ENCODE assay signal across 8 cellular contexts in the genomic region with DNA sequence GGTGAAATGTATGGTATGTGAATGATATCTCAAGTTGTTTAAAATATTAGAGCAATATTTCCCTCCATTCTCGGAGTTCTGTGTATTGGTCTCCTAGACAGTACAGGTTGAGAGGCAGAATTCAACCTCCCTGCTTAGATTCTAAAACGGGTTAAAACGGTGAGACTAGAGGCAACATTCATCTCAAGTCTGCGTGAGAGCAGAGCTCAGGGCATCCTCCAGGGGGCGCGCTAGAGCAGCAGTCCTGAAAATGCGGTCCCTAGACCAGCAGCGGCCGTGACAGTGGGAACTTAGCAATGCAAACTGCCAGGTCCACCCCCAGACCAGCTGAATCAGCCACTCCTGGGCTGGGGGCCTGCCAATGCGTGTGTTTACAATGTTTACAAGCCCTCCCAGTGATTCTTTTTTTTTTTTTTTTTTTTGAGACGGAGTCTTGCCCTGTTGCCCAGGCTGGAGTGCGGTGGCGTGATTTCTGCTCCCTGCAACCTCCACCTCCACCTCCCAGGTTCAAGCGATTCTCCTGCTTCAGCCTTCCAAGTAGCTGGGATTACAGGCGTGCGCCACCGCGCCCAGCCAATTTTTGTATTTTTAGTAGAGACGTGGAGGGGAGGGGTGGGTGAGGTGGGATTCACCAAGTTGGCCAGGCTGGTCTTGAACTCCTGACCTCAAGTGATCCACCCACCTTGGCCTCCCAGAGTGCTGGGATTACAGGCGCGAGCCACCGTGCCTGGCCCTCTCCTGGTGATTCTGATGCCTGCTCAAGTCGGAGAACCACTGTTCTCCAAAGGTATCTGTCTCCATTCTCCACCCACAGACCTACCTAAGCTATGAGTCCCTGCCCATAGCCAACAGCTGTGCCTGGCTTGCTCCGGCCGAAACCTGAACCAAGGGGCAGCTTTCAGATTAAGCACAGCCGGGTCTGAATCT. TPM values are rescaled to one million over a fixed set of nuclear protein-coding genes. Genes with fewer than 3 reads are reported as not detected.
DNase-seq lines count a peak whose midpoint lies in the region; ATAC-seq and TF ChIP-seq lines count a peak whose summit lies in the region.

No MANE protein-coding gene starts in this region.

- ATAC-seq in GM19372 (IDR thresholded peaks at IDR 0.05; ENCODE audit: low read depth, unreplicated experiment) = peak; percentile 61
- peak; percentile 91 for ATAC-seq in activated B cell treated with CpG ODN at 0.5 μM for 24 hours (ENCODE audit: low read depth)
- ATAC-seq in GM18873 (IDR thresholded peaks at IDR 0.05; ENCODE audit: low FRiP score, unreplicated experiment) = no peak

- BruUV-seq in MCF 10A (replicated peaks; lab: Mats Ljungman, UMichigan) = no TSS peak

- H3K36me3 Mint-ChIP-seq in activated B cell treated with CpG ODN at 0.5 μM for 24 hours (ENCODE audit: low read depth) = peaks cover 12% of the 10 kb centered on the region
- no peaks in the 10 kb centered on the region for H3K36me3 Mint-ChIP-seq in MCF 10A (ENCODE audit: insufficient read depth, unreplicated experiment)

- intact Hi-C loops in activated B cell treated with CpG ODN at 0.5 μM for 24 hours (cut with micrococcal nuclease) = loop anchor here (1.0 to 2.0 kb wide), 4 partner anchors 28 to 66 kb away; no protein-coding TSS in a partner anchor
- intact Hi-C loops in MCF 10A (cut with micrococcal nuclease) = loop anchor here (1.0 kb wide), 2 partner anchors 54 to 66 kb away; no protein-coding TSS in a partner anchor

- TF ChIP-seq CTCF in AG09309 (IDR thresholded peaks at IDR 0.05; ENCODE audit: control insufficient read depth, insufficient read depth, low read depth, low read length, missing control alignments) (peak; percentile 94), activated B cell treated with CpG ODN at 0.5 μM for 24 hours (IDR thresholded peaks at IDR 0.05) (peak; percentile 90), MCF 10A (IDR thresholded peaks at IDR 0.05; ENCODE audit: unreplicated experiment) (peak; percentile 89)

- no peaks in the 10 kb centered on the region for H3K9me3 Mint-ChIP-seq in activated B cell treated with CpG ODN at 0.5 μM for 24 hours
- H3K9me3 Mint-ChIP-seq in MCF 10A (ENCODE audit: unreplicated experiment) = no peaks in the 10 kb centered on the region

- H3K27ac Mint-ChIP-seq in activated B cell treated with CpG ODN at 0.5 μM for 24 hours (no peak overlapping the region), MCF 10A (ENCODE audit: low read depth, unreplicated experiment) (no peak overlapping the region)

- H3K4me3 Mint-ChIP-seq in activated B cell treated with CpG ODN at 0.5 μM for 24 hours = no peak overlapping the region
- no peak overlapping the region for H3K4me3 Mint-ChIP-seq in MCF 10A (ENCODE audit: unreplicated experiment)

- DNase-seq in AG09309 (ENCODE audit: low read depth) (peak; percentile 8), NCI-H1092 treated with DMSO at 0.1 percent for 48 hours (lab: John Stamatoyannopoulos, UW) (peak; percentile 43), activated B cell treated with CpG ODN at 0.5 μM for 24 hours (peak; percentile 75), MCF 10A (ENCODE audit: unreplicated experiment) (peak; percentile 73), islet precursor cell (peak; percentile 88)
- DNase-seq in stimulated activated CD4-positive, alpha-beta T cell treated with anti-CD3 and anti-CD28 coated beads, Interleukin-1b, Interleukin-23, amount 100 ng/mL, for 48 hours = peak; percentile 82

- no peak overlapping the region for H3K4me3 ChIP-seq in AG09309 (ENCODE audit: control insufficient read depth, low read depth, low read length)

- H3K4me1 Mint-ChIP-seq in activated B cell treated with CpG ODN at 0.5 μM for 24 hours (peaks cover 9% of the 10 kb centered on the region), MCF 10A (ENCODE audit: insufficient read depth, unreplicated experiment) (peaks cover 17% of the 10 kb centered on the region)

- no peaks in the 10 kb centered on the region for H3K27me3 Mint-ChIP-seq in activated B cell treated with CpG ODN at 0.5 μM for 24 hours
- H3K27me3 Mint-ChIP-seq in MCF 10A (ENCODE audit: insufficient read depth, unreplicated experiment) = no peaks in the 10 kb centered on the region

- CTCF ChIA-PET in activated B cell treated with CpG ODN at 0.5 μM for 24 hours (lab: Charles Lee) = interaction anchor here (0.6 to 4.4 kb wide), 26 partner anchors 9 to 942 kb away, joined by 3 to 82 read pairs (median 4); no protein-coding TSS in a partner anchor
- CTCF ChIA-PET in MCF 10A (lab: Yijun Ruan, JAX) = interaction anchor here (0.6 to 4.0 kb wide), 36 partner anchors 9 to 1482 kb away, joined by 3 to 64 read pairs (median 5); no protein-coding TSS in a partner anchor

- POLR2A ChIA-PET in activated B cell treated with CpG ODN at 0.5 μM for 24 hours (lab: Charles Lee) = interaction anchor here (0.6 to 2.1 kb wide), 6 partner anchors 15 to 66 kb away, joined by 3 to 8 read pairs (median 4); no protein-coding TSS in a partner anchor
- POLR2A ChIA-PET in MCF 10A (lab: Yijun Ruan, JAX) = interaction anchor here (0.6 to 2.3 kb wide), 9 partner anchors 9 to 77 kb away, joined by 3 to 18 read pairs (median 5); no protein-coding TSS in a partner anchor

RNA-seq across cellular contexts. Expression of gene KLHL36, which starts 24.2 kb away (rescaled TPM):
- total RNA-seq in activated B cell treated with CpG ODN at 0.5 μM for 24 hours = 62.6 and 72.7 TPM in 2 replicates
- total RNA-seq in MCF 10A (2022) = 38.4 and 41.9 TPM in 2 replicates

RNA-seq across cellular contexts. Expression of gene USP10, which starts 27.3 kb away (rescaled TPM):
- 138 and 147 TPM in 2 replicates for total RNA-seq in activated B cell treated with CpG ODN at 0.5 μM for 24 hours
- 114 and 129 TPM in 2 replicates for total RNA-seq in MCF 10A (2022)

RNA-seq across cellular contexts. Expression of gene COTL1, which starts 54.7 kb away (rescaled TPM):
- total RNA-seq in activated B cell treated with CpG ODN at 0.5 μM for 24 hours = 487 and 525 TPM in 2 replicates
- total RNA-seq in MCF 10A (2022) = 151 and 269 TPM in 2 replicates

Comparison
In these comparisons a context has a peak if more than half of its experiments do, and no peak if none do; other contexts are left out.
1. DNase-seq: peak in every context shown above with its lines; median percentile 88 in islet precursor cell; 82 in stimulated activated CD4-positive, alpha-beta T cell treated with anti-CD3 and anti-CD28 coated beads, Interleukin-1b, Interleukin-23, amount 100 ng/mL, for 48 hours; 75 in activated B cell treated with CpG ODN at 0.5 μM for 24 hours; 73 in MCF 10A; 43 in NCI-H1092 treated with DMSO at 0.1 percent for 48 hours; 8 in AG09309.